2 cellular contexts compared by ENCODE assay signal in the genomic region with DNA sequence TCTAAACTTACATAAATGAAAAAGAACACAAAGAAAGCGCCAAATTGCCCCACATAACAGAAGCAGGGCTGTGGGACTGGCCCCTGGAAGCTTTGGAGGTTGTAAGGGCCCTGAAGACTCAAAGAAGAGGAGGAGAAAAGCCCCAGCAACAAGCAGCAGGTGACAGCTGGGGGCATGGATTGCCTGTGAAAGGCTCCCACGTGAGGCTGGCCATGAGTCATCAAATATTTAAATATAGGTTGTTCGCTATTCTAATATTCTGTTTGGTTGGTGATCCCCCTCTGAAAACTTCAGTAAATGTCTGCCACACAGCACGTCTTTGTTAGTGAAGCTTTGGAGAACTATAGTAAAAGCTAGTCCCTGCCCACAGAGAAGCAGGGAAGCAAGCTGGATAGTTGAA.
TF ChIP-seq lines count a peak whose summit lies in the region.

No MANE protein-coding gene starts in this region.

TF ChIP-seq in SK-N-SH treated with all-trans-retinoic acid at 6 μM for 48 hours, 23 proteins besides CTCF, POLR2A, EP300 and RAD21 (continued from another document):
- TF ChIP-seq, protein P1, sequence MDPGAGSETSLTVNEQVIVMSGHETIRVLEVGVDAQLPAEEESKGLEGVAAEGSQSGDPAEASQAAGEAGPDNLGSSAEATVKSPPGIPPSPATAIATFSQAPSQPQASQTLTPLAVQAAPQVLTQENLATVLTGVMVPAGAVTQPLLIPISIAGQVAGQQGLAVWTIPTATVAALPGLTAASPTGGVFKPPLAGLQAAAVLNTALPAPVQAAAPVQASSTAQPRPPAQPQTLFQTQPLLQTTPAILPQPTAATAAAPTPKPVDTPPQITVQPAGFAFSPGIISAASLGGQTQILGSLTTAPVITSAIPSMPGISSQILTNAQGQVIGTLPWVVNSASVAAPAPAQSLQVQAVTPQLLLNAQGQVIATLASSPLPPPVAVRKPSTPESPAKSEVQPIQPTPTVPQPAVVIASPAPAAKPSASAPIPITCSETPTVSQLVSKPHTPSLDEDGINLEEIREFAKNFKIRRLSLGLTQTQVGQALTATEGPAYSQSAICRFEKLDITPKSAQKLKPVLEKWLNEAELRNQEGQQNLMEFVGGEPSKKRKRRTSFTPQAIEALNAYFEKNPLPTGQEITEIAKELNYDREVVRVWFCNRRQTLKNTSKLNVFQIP (CRISPR knock-in tag; IDR thresholded peaks at IDR 0.05; ENCODE audit: borderline replicate concordance, low read depth): no peak
- no peak for TF ChIP-seq ZNF8 (CRISPR knock-in tag; IDR thresholded peaks at IDR 0.05)
- TF ChIP-seq ZFP30 (CRISPR knock-in tag; IDR thresholded peaks at IDR 0.05): no peak
- no peak for TF ChIP-seq ESRRG (CRISPR knock-in tag; IDR thresholded peaks at IDR 0.05)
- TF ChIP-seq RARB (CRISPR knock-in tag; IDR thresholded peaks at IDR 0.05): no peak
- TF ChIP-seq, protein P2, sequence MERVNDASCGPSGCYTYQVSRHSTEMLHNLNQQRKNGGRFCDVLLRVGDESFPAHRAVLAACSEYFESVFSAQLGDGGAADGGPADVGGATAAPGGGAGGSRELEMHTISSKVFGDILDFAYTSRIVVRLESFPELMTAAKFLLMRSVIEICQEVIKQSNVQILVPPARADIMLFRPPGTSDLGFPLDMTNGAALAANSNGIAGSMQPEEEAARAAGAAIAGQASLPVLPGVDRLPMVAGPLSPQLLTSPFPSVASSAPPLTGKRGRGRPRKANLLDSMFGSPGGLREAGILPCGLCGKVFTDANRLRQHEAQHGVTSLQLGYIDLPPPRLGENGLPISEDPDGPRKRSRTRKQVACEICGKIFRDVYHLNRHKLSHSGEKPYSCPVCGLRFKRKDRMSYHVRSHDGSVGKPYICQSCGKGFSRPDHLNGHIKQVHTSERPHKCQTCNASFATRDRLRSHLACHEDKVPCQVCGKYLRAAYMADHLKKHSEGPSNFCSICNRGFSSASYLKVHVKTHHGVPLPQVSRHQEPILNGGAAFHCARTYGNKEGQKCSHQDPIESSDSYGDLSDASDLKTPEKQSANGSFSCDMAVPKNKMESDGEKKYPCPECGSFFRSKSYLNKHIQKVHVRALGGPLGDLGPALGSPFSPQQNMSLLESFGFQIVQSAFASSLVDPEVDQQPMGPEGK (CRISPR knock-in tag; IDR thresholded peaks at IDR 0.05; ENCODE audit: borderline replicate concordance): no peak
- TF ChIP-seq GLIS3 (CRISPR knock-in tag; IDR thresholded peaks at IDR 0.05): no peak
TF ChIP-seq in SK-N-SH treated with all-trans-retinoic acid at 6 μM for 48 hours: peak in this region for 0.

TF ChIP-seq in SK-N-SH, 30 proteins besides CTCF, POLR2A, EP300 and RAD21 (continued from another document):
- TF ChIP-seq, protein P3, sequence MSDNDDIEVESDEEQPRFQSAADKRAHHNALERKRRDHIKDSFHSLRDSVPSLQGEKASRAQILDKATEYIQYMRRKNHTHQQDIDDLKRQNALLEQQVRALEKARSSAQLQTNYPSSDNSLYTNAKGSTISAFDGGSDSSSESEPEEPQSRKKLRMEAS (IDR thresholded peaks at IDR 0.05; ENCODE audit: low read depth): no peak
- no peak for TF ChIP-seq RFX5 (IDR thresholded peaks at IDR 0.05; ENCODE audit: low read length)
- TF ChIP-seq, protein P4, sequence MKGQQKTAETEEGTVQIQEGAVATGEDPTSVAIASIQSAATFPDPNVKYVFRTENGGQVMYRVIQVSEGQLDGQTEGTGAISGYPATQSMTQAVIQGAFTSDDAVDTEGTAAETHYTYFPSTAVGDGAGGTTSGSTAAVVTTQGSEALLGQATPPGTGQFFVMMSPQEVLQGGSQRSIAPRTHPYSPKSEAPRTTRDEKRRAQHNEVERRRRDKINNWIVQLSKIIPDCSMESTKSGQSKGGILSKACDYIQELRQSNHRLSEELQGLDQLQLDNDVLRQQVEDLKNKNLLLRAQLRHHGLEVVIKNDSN (IDR thresholded peaks at IDR 0.05; ENCODE audit: borderline replicate concordance, low read depth): no peak
- no peak for TF ChIP-seq TCF12 (IDR thresholded peaks at IDR 0.05)
- no peak for TF ChIP-seq CHD2 (IDR thresholded peaks at IDR 0.05; ENCODE audit: low read length, partially characterized antibody)
- TF ChIP-seq, protein P5, sequence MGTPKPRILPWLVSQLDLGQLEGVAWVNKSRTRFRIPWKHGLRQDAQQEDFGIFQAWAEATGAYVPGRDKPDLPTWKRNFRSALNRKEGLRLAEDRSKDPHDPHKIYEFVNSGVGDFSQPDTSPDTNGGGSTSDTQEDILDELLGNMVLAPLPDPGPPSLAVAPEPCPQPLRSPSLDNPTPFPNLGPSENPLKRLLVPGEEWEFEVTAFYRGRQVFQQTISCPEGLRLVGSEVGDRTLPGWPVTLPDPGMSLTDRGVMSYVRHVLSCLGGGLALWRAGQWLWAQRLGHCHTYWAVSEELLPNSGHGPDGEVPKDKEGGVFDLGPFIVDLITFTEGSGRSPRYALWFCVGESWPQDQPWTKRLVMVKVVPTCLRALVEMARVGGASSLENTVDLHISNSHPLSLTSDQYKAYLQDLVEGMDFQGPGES (IDR thresholded peaks at IDR 0.05; ENCODE audit: low read depth, low read length): no peak
- TF ChIP-seq, protein P6, sequence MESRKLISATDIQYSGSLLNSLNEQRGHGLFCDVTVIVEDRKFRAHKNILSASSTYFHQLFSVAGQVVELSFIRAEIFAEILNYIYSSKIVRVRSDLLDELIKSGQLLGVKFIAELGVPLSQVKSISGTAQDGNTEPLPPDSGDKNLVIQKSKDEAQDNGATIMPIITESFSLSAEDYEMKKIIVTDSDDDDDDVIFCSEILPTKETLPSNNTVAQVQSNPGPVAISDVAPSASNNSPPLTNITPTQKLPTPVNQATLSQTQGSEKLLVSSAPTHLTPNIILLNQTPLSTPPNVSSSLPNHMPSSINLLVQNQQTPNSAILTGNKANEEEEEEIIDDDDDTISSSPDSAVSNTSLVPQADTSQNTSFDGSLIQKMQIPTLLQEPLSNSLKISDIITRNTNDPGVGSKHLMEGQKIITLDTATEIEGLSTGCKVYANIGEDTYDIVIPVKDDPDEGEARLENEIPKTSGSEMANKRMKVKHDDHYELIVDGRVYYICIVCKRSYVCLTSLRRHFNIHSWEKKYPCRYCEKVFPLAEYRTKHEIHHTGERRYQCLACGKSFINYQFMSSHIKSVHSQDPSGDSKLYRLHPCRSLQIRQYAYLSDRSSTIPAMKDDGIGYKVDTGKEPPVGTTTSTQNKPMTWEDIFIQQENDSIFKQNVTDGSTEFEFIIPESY (IDR thresholded peaks at IDR 0.05; ENCODE audit: borderline replicate concordance, low read depth): no peak
- TF ChIP-seq MXI1 (IDR thresholded peaks at IDR 0.05; ENCODE audit: low read depth, low read length): no peak
- TF ChIP-seq SIN3A (IDR thresholded peaks at IDR 0.05; ENCODE audit: borderline replicate concordance, low read depth, low read length): no peak
